In genomic region chr5:169300468-169301385, GRCh38 we compare ENCODE assay signal across 8 cellular contexts. TPM values are rescaled to one million over a fixed set of nuclear protein-coding genes. Genes with fewer than 3 reads are reported as not detected.
DNase-seq lines count a peak whose midpoint lies in the region; ATAC-seq and TF ChIP-seq lines count a peak whose summit lies in the region.

Gene SLIT3 (minus strand): TSS chr5:169301139. CDS start chr5:169300709, 430 bp downstream.

- H3K27me3 Mint-ChIP-seq in activated CD8-positive, alpha-beta memory T cell treated with anti-CD3 and anti-CD28 coated beads, Interleukin-2, amount 10 ng/mL, durations not matched to agents 7 days and 5 days = peaks cover 50% of the 10 kb centered on the region

- H3K27ac ChIP-seq in epithelial cell of prostate = peak within 1 kb of the TSS; percentile 26

- no peaks in the 10 kb centered on the region for H3K36me3 Mint-ChIP-seq in activated CD8-positive, alpha-beta memory T cell treated with anti-CD3 and anti-CD28 coated beads, Interleukin-2, amount 10 ng/mL, durations not matched to agents 7 days and 5 days

- peaks cover 5% of the 10 kb centered on the region for H3K4me1 Mint-ChIP-seq in activated CD8-positive, alpha-beta memory T cell treated with anti-CD3 and anti-CD28 coated beads, Interleukin-2, amount 10 ng/mL, durations not matched to agents 7 days and 5 days

- H3K27ac Mint-ChIP-seq in activated CD8-positive, alpha-beta memory T cell treated with anti-CD3 and anti-CD28 coated beads, Interleukin-2, amount 10 ng/mL, durations not matched to agents 7 days and 5 days = no peak within 1 kb of the TSS

- peak within 1 kb of the TSS; percentile 91 for H3K4me3 ChIP-seq in AG10803 (ENCODE audit: low read length)
- H3K4me3 ChIP-seq in mucosa of stomach (ENCODE audit: low read length) = peak within 1 kb of the TSS; percentile 11

- H3K9me3 Mint-ChIP-seq in activated CD8-positive, alpha-beta memory T cell treated with anti-CD3 and anti-CD28 coated beads, Interleukin-2, amount 10 ng/mL, durations not matched to agents 7 days and 5 days (ENCODE audit: low read depth) = no peaks in the 10 kb centered on the region

- peaks cover 35% of the 10 kb centered on the region for H3K27me3 ChIP-seq in mucosa of stomach (ENCODE audit: control insufficient read depth, insufficient read depth, low read length)

- DNase-seq in AG10803 (ENCODE audit: low read depth) (peak; percentile 92), NCI-H2171 treated with DMSO at 0.1 percent for 48 hours (lab: John Stamatoyannopoulos, UW) (peak; percentile 62), epithelial cell of prostate (ENCODE audit: low read depth, low spot score) (peak; percentile 12), SHP77 treated with DMSO at 0.1 percent for 48 hours (lab: John Stamatoyannopoulos, UW) (no peak), retina (no peak)
- DNase-seq in activated CD8-positive, alpha-beta memory T cell treated with anti-CD3 and anti-CD28 coated beads, Interleukin-2, amount 10 ng/mL, durations not matched to agents 7 days and 5 days = no peak

- no peaks in the 10 kb centered on the region for H3K36me3 ChIP-seq in mucosa of stomach (ENCODE audit: control insufficient read depth, insufficient read depth, low read length)

- no peak within 1 kb of the TSS for H3K4me3 Mint-ChIP-seq in activated CD8-positive, alpha-beta memory T cell treated with anti-CD3 and anti-CD28 coated beads, Interleukin-2, amount 10 ng/mL, durations not matched to agents 7 days and 5 days

- peak; percentile 23 for TF ChIP-seq CTCF in AG10803 (conservative IDR thresholded peaks at IDR 0.05; ENCODE audit: low read length)

- no peak within 1 kb of the TSS for H3K9ac ChIP-seq in mucosa of stomach (ENCODE audit: low read length)

- ATAC-seq in activated CD8-positive, alpha-beta memory T cell treated with anti-CD3 and anti-CD28 coated beads, Interleukin-2, amount 10 ng/mL, durations not matched to agents 7 days and 5 days = no peak
- ATAC-seq in GM18511 (IDR thresholded peaks at IDR 0.05; ENCODE audit: unreplicated experiment) = no peak

- H3K9me3 ChIP-seq in mucosa of stomach (ENCODE audit: control insufficient read depth, low read length) = no peaks in the 10 kb centered on the region

- peaks cover 7% of the 10 kb centered on the region for H3K4me1 ChIP-seq in mucosa of stomach (ENCODE audit: control insufficient read depth, insufficient read depth, low read length)

- CTCF ChIA-PET in activated CD8-positive, alpha-beta memory T cell treated with anti-CD3 and anti-CD28 coated beads, Interleukin-2, amount 10 ng/mL, durations not matched to agents 7 days and 5 days (lab: Charles Lee) = interaction anchor here (1.6 kb wide), 1 partner anchor 14 kb away, joined by 3 read pairs; no protein-coding TSS in a partner anchor

RNA-seq across cellular contexts. Expression of gene SLIT3, which starts in this region (rescaled TPM):
- under 1 TPM in 1 of 2 experiments, not detected in 1; 0.09 TPM for total RNA-seq in activated CD8-positive, alpha-beta memory T cell treated with anti-CD3 and anti-CD28 coated beads, Interleukin-2, amount 10 ng/mL, durations not matched to agents 7 days and 5 days

Comparison
In these comparisons a context has a peak if more than half of its experiments do, and no peak if none do; other contexts are left out.
1. DNase-seq: peak in AG10803 (single experiment), NCI-H2171 treated with DMSO at 0.1 percent for 48 hours (single experiment) and epithelial cell of prostate (single experiment); none in SHP77 treated with DMSO at 0.1 percent for 48 hours (single experiment), retina (single experiment) and activated CD8-positive, alpha-beta memory T cell treated with anti-CD3 and anti-CD28 coated beads, Interleukin-2, amount 10 ng/mL, durations not matched to agents 7 days and 5 days (single experiment).